In the genomic region with DNA sequence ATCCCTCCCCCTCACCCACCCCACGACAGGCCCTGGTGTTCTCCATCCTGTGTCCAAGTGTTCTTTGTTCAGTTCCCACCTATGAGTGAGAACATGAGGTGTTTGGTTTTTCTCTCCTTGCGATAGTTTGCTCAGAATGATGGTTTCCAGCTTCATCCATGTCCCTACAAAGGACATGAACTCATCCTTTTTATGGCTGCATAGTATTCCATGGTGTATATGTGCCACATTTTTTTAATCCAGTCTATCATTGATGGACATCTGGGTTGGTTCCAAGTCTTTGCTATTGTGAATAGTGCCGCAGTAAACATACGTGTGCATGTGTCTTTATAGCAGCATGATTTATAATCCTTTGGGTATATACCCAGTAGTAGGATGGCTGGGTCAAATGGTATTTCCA, we compare ENCODE assay signal across 7 cellular contexts. TPM values are rescaled to one million over a fixed set of nuclear protein-coding genes. Genes with fewer than 3 reads are reported as not detected.
"Had no signal": no experiment of that assay in that cellular context is flagged by ENCODE, and none has a peak within 500 bp of the region (broad histone marks: within the 10 kb centered on the region; RNA-seq: fewer than 3 reads in every experiment).

No MANE protein-coding gene starts in this region.

RNA-seq across cellular contexts. Expression of a gene that starts 16.2 kb away (rescaled TPM):
- total RNA-seq: GM23338, H1, H4, H7, H9 had no signal
- polyA plus RNA-seq: H1 had no signal

RNA-seq across cellular contexts. Expression of a gene that starts 35.6 kb away (rescaled TPM):
- total RNA-seq: GM23248, GM23338, H1, H4, H7, H9, HFFc6 had no signal
- polyA plus RNA-seq: GM23248, GM23338, H1 had no signal
